1 cellular context compared by ENCODE assay signal in the genomic region with DNA sequence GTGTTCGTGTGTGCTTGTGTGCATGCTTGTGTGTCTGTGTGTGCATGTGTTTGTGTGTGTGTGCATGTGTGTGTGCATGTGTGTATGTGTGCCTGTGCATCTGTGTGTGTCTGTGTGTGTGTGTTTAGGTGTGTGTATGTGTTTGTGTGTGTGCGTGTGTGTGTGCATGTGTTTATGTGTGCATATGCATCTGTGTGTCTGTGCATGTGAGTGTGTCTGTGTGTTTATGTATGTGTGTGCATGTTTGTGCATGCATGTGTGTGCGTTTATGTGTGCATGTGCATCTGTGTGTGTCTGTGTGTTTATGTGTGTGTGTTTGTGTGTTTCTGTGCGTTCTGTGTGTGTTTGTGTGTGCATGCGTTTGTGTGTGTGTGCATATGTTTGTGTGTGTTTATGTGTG.
TF ChIP-seq lines count a peak whose summit lies in the region.

No MANE protein-coding gene starts in this region.

TF ChIP-seq in HEK293, 187 proteins besides CTCF, POLR2A, EP300 and RAD21 (continued from another document):
- no peak for TF ChIP-seq ZNF404 (tag by site-specific recombination; IDR thresholded peaks at IDR 0.05)
